26 cellular contexts compared by ENCODE assay signal in genomic region chr2:198077477-198077876, GRCh38.
"Had no signal": no experiment of that assay in that cellular context is flagged by ENCODE, and none has a peak within 500 bp of the region (broad histone marks: within the 10 kb centered on the region; RNA-seq: fewer than 3 reads in every experiment).

No MANE protein-coding gene starts in this region.

- DNase-seq: hypothalamus; immature natural killer cell; kidney; left colon; left lung; lower lobe of right lung; mammary epithelial cell; mesenchymal stem cell; naive thymus-derived CD8-positive, alpha-beta T cell; nucleus accumbens; pancreas; posterior cingulate gyrus; retina; right cardiac atrium; small intestine; spleen; stimulated activated CD4-positive, alpha-beta T cell treated with anti-CD3 and anti-CD28 coated beads, Interleukin-4, amount 100 ng/mL, for 24 hours; stimulated activated naive CD4-positive, alpha-beta T cell; substantia nigra; thyroid gland; transverse colon; upper lobe of left lung had no signal

- H3K27me3 ChIP-seq: left lung, pancreas, spleen, thyroid gland, transverse colon, upper lobe of left lung, vagina had no signal

- H3K4me1 ChIP-seq: left lung, lower lobe of right lung, pancreas, prostate gland, spleen, thyroid gland, transverse colon, upper lobe of left lung, vagina had no signal

- H3K27ac ChIP-seq: left lung, lower lobe of right lung, pancreas, prostate gland, spleen, thyroid gland, transverse colon, upper lobe of left lung, vagina had no signal

- H3K36me3 ChIP-seq: left lung, lower lobe of right lung, pancreas, prostate gland, spleen, thyroid gland, transverse colon, upper lobe of left lung, vagina had no signal

- H3K4me3 ChIP-seq: left lung, lower lobe of right lung, pancreas, prostate gland, spleen, thyroid gland, transverse colon, upper lobe of left lung, vagina had no signal

- ATAC-seq: left colon; left lung; lower lobe of right lung; naive thymus-derived CD8-positive, alpha-beta T cell; pancreas; right cardiac atrium; sciatic nerve; stimulated activated effector memory CD8-positive, alpha-beta T cell treated with anti-CD3 and anti-CD28 coated beads, Interleukin-12 subunit alpha, Interleukin-12 subunit beta, amount 100 ng/mL, for 72 hours had no signal

- H3K9me3 ChIP-seq: left lung, lower lobe of right lung, pancreas, prostate gland, spleen, thyroid gland, transverse colon, upper lobe of left lung, vagina had no signal
